15 cellular contexts compared by ENCODE assay signal in the genomic region with DNA sequence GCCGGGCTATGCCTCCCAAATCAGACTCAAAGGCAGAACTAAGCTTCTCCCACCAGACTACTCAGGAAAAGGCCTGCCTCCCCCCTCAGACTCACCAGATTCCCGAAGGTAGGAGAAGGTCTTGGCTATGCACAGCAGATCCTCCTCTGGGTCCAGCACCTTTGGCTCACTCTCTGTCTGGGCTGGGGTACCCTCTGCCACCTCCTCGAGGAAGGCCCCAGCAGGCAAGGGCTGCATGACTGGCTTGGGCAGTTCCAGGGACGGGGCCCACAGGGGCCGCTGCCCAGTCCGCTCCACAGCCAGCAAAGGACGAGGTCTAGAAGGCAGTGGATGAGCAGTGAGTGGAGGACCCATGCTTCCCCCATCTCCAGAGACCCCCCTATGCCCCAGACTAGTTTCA. TPM values are rescaled to one million over a fixed set of nuclear protein-coding genes. Genes with fewer than 3 reads are reported as not detected.
DNase-seq lines count a peak whose midpoint lies in the region; ATAC-seq and TF ChIP-seq lines count a peak whose summit lies in the region.
"Had no signal": no experiment of that assay in that cellular context is flagged by ENCODE, and none has a peak within 500 bp of the region (broad histone marks: within the 10 kb centered on the region; RNA-seq: fewer than 3 reads in every experiment).

No MANE protein-coding gene starts in this region.

- H3K27ac ChIP-seq in esophagus squamous epithelium, result no peak overlapping the region
- H3K27ac ChIP-seq: epithelial cell of prostate had no signal

- peak; percentile 69 for DNase-seq in activated T-cell treated with anti-CD3 and anti-CD28 coated beads, Interleukin-2, amount 50 U/mL, for 24 hours
- no peak for DNase-seq in activated T-cell treated with anti-CD3 and anti-CD28 coated beads, Interleukin-2, amount 50 U/mL, for 1 hour
- DNase-seq in T-helper 17 cell (no peak), esophagus squamous epithelium (lab: John Stamatoyannopoulos, UW) (no peak), midbrain (lab: John Stamatoyannopoulos, UW) (no peak), putamen (ENCODE audit: low spot score) (no peak)
- DNase-seq in stimulated activated naive CD8-positive, alpha-beta T cell treated with anti-CD3 and anti-CD28 coated beads, Interleukin-15, Interleukin-2, amounts not matched to agents 100 U/mL and 50 U/mL, for 24 hours, result peak; percentile 28
- DNase-seq: activated B cell treated with CpG ODN at 0.5 μM for 24 hours, cerebellar nuclear complex, NCI-H1417, OCI-M1 had no signal

- intact Hi-C loops in esophagus squamous epithelium (cut with DNase I), result no loop called here

- peak overlapping the region in 3 of 4 donors; percentile 6 to 85 (median 84) for H3K4me3 ChIP-seq in esophagus squamous epithelium

- H3K27me3 Mint-ChIP-seq in activated T-cell treated with anti-CD3 and anti-CD28 coated beads, Interleukin-2, amount 50 U/mL, for 24 hours, result no peaks in the 10 kb centered on the region
- no peaks in the 10 kb centered on the region for H3K27me3 Mint-ChIP-seq in T-helper 17 cell
- H3K27me3 Mint-ChIP-seq: activated B cell treated with CpG ODN at 0.5 μM for 24 hours, IgD-negative memory B cell had no signal

- TF ChIP-seq CTCF in esophagus squamous epithelium (IDR thresholded peaks at IDR 0.05), result no peak

- H3K9me3 ChIP-seq in T-helper 17 cell (ENCODE audit: control insufficient read depth, low read length, poor library complexity, severe bottlenecking) (no peaks in the 10 kb centered on the region), esophagus squamous epithelium (no peaks in the 10 kb centered on the region)

- ATAC-seq in T-helper 17 cell, result no peak
- ATAC-seq in stimulated activated naive CD8-positive, alpha-beta T cell treated with anti-CD3 and anti-CD28 coated beads, Interleukin-15, Interleukin-2, amounts not matched to agents 100 U/mL and 50 U/mL, for 24 hours, result no peak
- no peak for ATAC-seq in HG03460 (IDR thresholded peaks at IDR 0.05; ENCODE audit: unreplicated experiment)

- peak overlapping the region; percentile 99 for H3K4me3 Mint-ChIP-seq in activated T-cell treated with anti-CD3 and anti-CD28 coated beads, Interleukin-2, amount 50 U/mL, for 24 hours
- peak overlapping the region; percentile 98 for H3K4me3 Mint-ChIP-seq in T-helper 17 cell
- H3K4me3 Mint-ChIP-seq: activated B cell treated with CpG ODN at 0.5 μM for 24 hours had no signal

- peaks cover 0 to 29% (median 3%) of the 10 kb centered on the region in 3 donors for H3K36me3 ChIP-seq in esophagus squamous epithelium

- no peaks in the 10 kb centered on the region for H3K9me3 Mint-ChIP-seq in activated T-cell treated with anti-CD3 and anti-CD28 coated beads, Interleukin-2, amount 50 U/mL, for 24 hours
- H3K9me3 Mint-ChIP-seq: activated B cell treated with CpG ODN at 0.5 μM for 24 hours, IgD-negative memory B cell, nephron had no signal

- peaks cover 98% of the 10 kb centered on the region for H3K36me3 Mint-ChIP-seq in activated T-cell treated with anti-CD3 and anti-CD28 coated beads, Interleukin-2, amount 50 U/mL, for 24 hours (ENCODE audit: low read depth)
- peaks cover 40% of the 10 kb centered on the region for H3K36me3 Mint-ChIP-seq in T-helper 17 cell (ENCODE audit: low read depth)

- peaks cover 41% of the 10 kb centered on the region for H3K4me1 Mint-ChIP-seq in activated T-cell treated with anti-CD3 and anti-CD28 coated beads, Interleukin-2, amount 50 U/mL, for 24 hours (ENCODE audit: low read depth)
- peaks cover 66% of the 10 kb centered on the region for H3K4me1 Mint-ChIP-seq in T-helper 17 cell

- peak overlapping the region; percentile 100 for H3K27ac Mint-ChIP-seq in activated T-cell treated with anti-CD3 and anti-CD28 coated beads, Interleukin-2, amount 50 U/mL, for 24 hours
- H3K27ac Mint-ChIP-seq in T-helper 17 cell, result peak overlapping the region; percentile 98
- H3K27ac Mint-ChIP-seq: activated B cell treated with CpG ODN at 0.5 μM for 24 hours, IgD-negative memory B cell had no signal

- H3K4me1 ChIP-seq in esophagus squamous epithelium, result peaks cover 55 to 98% (median 71%) of the 10 kb centered on the region in 3 donors

- WGBS in esophagus squamous epithelium, 2 donors, result 100% methylated on average over 1 of the region's 7 CpGs; no CpG with 5 or more reads in 1 of the 2 donors

- no peaks in the 10 kb centered on the region for H3K27me3 ChIP-seq in esophagus squamous epithelium

- no peak for TF ChIP-seq POLR2A in esophagus squamous epithelium (IDR thresholded peaks at IDR 0.05)

RNA-seq across cellular contexts. Expression of gene CISH, which starts 3.3 kb away (rescaled TPM):
- total RNA-seq in T-helper 17 cell (10 to 100 TPM; 28.3 to 63.4 TPM), esophagus squamous epithelium (10 to 100 TPM in 1 of 4 donors, 1 to 10 TPM in 3; 3.1 to 11.1 (median 6.8) TPM)

RNA-seq across cellular contexts. Expression of gene MAPKAPK3, which starts 8.7 kb away (rescaled TPM):
- total RNA-seq in T-helper 17 cell, result 10 to 100 TPM; 44.7 to 49.2 TPM
- 10 to 100 TPM; 46.5 to 65.6 (median 52.3) TPM for total RNA-seq in esophagus squamous epithelium

RNA-seq across cellular contexts. Expression of gene HEMK1, which starts 39.0 kb away (rescaled TPM):
- total RNA-seq in T-helper 17 cell (10 to 100 TPM; 22.7 to 25.1 TPM), esophagus squamous epithelium (10 to 100 TPM in 1 of 4 donors, 1 to 10 TPM in 3; 4.4 to 11.8 (median 4.9) TPM)

RNA-seq across cellular contexts. Expression of gene C3orf18, which starts 40.7 kb away (rescaled TPM):
- total RNA-seq in T-helper 17 cell, result 10 to 100 TPM; 15.0 to 17.1 TPM
- 1 to 10 TPM in 2 of 4 donors, under 1 TPM in 2; 0.15 to 3.2 (median 1.2) TPM for total RNA-seq in esophagus squamous epithelium

Comparison
In these comparisons a context has a peak if more than half of its experiments do, and no peak if none do; other contexts are left out.
1. DNase-seq: peak in activated T-cell treated with anti-CD3 and anti-CD28 coated beads, Interleukin-2, amount 50 U/mL, for 24 hours (single experiment) and stimulated activated naive CD8-positive, alpha-beta T cell treated with anti-CD3 and anti-CD28 coated beads, Interleukin-15, Interleukin-2, amounts not matched to agents 100 U/mL and 50 U/mL, for 24 hours (single experiment); none in activated T-cell treated with anti-CD3 and anti-CD28 coated beads, Interleukin-2, amount 50 U/mL, for 1 hour (single experiment), T-helper 17 cell (0 of 3), esophagus squamous epithelium (single experiment), midbrain (single experiment) and putamen (single experiment).